8 cellular contexts compared by ENCODE assay signal in the genomic region with DNA sequence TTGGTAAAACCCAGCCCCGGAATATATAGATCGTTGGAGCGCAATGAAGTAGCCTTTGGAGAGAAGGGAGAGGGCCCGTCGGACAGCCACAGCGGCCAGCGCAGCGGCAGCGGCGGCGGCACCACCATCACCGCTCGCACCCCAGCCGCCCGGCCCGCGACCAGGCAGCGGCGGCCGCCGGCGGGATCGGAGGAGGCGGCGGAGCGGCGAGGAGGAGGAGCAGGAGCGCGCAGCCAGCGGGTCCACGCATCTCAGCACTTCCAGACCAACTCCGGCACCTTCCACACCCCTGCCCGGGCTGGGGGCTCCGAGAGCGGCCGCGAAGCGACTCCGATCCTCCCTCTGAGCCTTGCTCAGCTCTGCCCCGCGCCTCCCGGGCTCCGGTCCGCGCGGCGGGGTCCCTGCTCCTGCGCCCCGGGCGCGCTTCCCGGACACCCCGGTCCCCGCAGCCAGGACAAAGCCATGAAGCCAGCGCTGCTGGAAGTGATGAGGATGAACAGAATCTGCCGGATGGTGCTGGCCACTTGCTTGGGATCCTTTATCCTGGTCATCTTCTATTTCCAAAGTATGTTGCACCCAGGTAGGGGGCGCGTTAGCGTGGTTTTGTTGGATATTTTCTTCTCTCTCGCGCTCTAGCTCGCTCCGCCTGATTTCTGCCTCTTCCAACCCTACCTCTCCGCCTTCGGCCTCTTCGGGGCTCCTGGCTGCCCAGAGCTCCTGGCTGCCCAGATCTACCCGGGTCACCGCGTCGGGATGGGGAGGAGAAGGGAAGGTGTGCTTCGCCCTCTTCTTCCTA. TPM values are rescaled to one million over a fixed set of nuclear protein-coding genes. Genes with fewer than 3 reads are reported as not detected.
A peak's percentile ranks its signal among the peaks of the same experiment; 100 is the strongest.
DNase-seq lines count a peak whose midpoint lies in the region; ATAC-seq and TF ChIP-seq lines count a peak whose summit lies in the region.

No MANE protein-coding gene starts in this region.

- H3K4me1 ChIP-seq in RWPE2 (ENCODE audit: insufficient read depth, poor library complexity, severe bottlenecking) (peaks cover 24% of the 10 kb centered on the region), uterus (no peaks in the 10 kb centered on the region)

- H3K27ac Mint-ChIP-seq in IgD-negative memory B cell = peak overlapping the region; percentile 93 to 96 (median 94)
- H3K27ac Mint-ChIP-seq in activated naive CD4-positive, alpha-beta T cell treated with anti-CD3 and anti-CD28 coated beads, Interleukin-2, amount 50 U/mL, for 24 hours = peak overlapping the region; percentile 94

- peak; percentile 76 for DNase-seq in ELF-1 (ENCODE audit: low read depth, low spot score)
- peak; percentile 62 for DNase-seq in RWPE2 (ENCODE audit: low spot score)
- DNase-seq in glomerular visceral epithelial cell (ENCODE audit: extremely low spot score) = peak; percentile 72
- DNase-seq in non-pigmented ciliary epithelial cell (ENCODE audit: low read depth) = peak; percentile 42
- DNase-seq in uterus = peak; percentile 78 to 85

- H3K9me3 ChIP-seq in RWPE2 (ENCODE audit: severe bottlenecking) (no peaks in the 10 kb centered on the region), uterus (no peaks in the 10 kb centered on the region)

- peak; percentile 59 for TF ChIP-seq CTCF in RWPE2 (IDR thresholded peaks at IDR 0.05; ENCODE audit: poor library complexity, severe bottlenecking)
- TF ChIP-seq CTCF in uterus (IDR thresholded peaks at IDR 0.05) = peak; percentile 46 to 57 (median 52)

- H3K9me3 Mint-ChIP-seq in IgD-negative memory B cell = no peaks in the 10 kb centered on the region
- no peaks in the 10 kb centered on the region for H3K9me3 Mint-ChIP-seq in activated naive CD4-positive, alpha-beta T cell treated with anti-CD3 and anti-CD28 coated beads, Interleukin-2, amount 50 U/mL, for 24 hours

- H3K4me1 Mint-ChIP-seq in IgD-negative memory B cell = peaks cover 23 to 37% (median 30%) of the 10 kb centered on the region in 3 donors
- H3K4me1 Mint-ChIP-seq in activated naive CD4-positive, alpha-beta T cell treated with anti-CD3 and anti-CD28 coated beads, Interleukin-2, amount 50 U/mL, for 24 hours = peaks cover 42% of the 10 kb centered on the region

- H3K27ac ChIP-seq in RWPE2 (ENCODE audit: poor library complexity, severe bottlenecking) = peak overlapping the region; percentile 65
- peak overlapping the region; percentile 84 to 92 for H3K27ac ChIP-seq in uterus

- peak; percentile 20 for ATAC-seq in GM21619 (IDR thresholded peaks at IDR 0.05; ENCODE audit: unreplicated experiment)
- ATAC-seq in RWPE2 (ENCODE audit: low read depth) = peak; percentile 35

- H3K27me3 ChIP-seq in RWPE2 (ENCODE audit: insufficient read depth, poor library complexity, severe bottlenecking) = no peaks in the 10 kb centered on the region
- H3K27me3 ChIP-seq in uterus = no peaks in the 10 kb centered on the region

- H3K36me3 Mint-ChIP-seq in IgD-negative memory B cell = no peaks in the 10 kb centered on the region
- peaks cover 3% of the 10 kb centered on the region for H3K36me3 Mint-ChIP-seq in activated naive CD4-positive, alpha-beta T cell treated with anti-CD3 and anti-CD28 coated beads, Interleukin-2, amount 50 U/mL, for 24 hours

- TF ChIP-seq POLR2A in uterus (IDR thresholded peaks at IDR 0.05) = peak in 1 of 2 donors; percentile 48

- H3K4me3 Mint-ChIP-seq in IgD-negative memory B cell = peak overlapping the region; percentile 98 to 99 (median 99)
- H3K4me3 Mint-ChIP-seq in activated naive CD4-positive, alpha-beta T cell treated with anti-CD3 and anti-CD28 coated beads, Interleukin-2, amount 50 U/mL, for 24 hours = peak overlapping the region; percentile 98

- intact Hi-C loops in uterus (cut with DNase I; ENCODE audit: low total_unique reads) = no loop called here

- no peaks in the 10 kb centered on the region for H3K27me3 Mint-ChIP-seq in IgD-negative memory B cell
- H3K27me3 Mint-ChIP-seq in activated naive CD4-positive, alpha-beta T cell treated with anti-CD3 and anti-CD28 coated beads, Interleukin-2, amount 50 U/mL, for 24 hours = no peaks in the 10 kb centered on the region

- H3K4me3 ChIP-seq in RWPE2 (ENCODE audit: severe bottlenecking) (peak overlapping the region; percentile 55), uterus (peak overlapping the region; percentile 70 to 81)

- no peaks in the 10 kb centered on the region for H3K36me3 ChIP-seq in RWPE2 (ENCODE audit: low read depth)
- no peaks in the 10 kb centered on the region for H3K36me3 ChIP-seq in uterus

RNA-seq across cellular contexts. Expression of gene CHST11, which starts 0.4 kb away (rescaled TPM):
- polyA plus RNA-seq in IgD-negative memory B cell = 41.7 TPM
- total RNA-seq in uterus = 10 to 100 TPM; 21.0 to 82.1 (median 58.7) TPM

Comparison
In these comparisons a context has a peak if more than half of its experiments do, and no peak if none do; other contexts are left out.
1. Peak in every context shown above with its lines: DNase-seq, ATAC-seq, H3K4me3 ChIP-seq and H3K27ac ChIP-seq.